Comparison of ENCODE assay signal across 15 cellular contexts in genomic region chr5:91339053-91339710, GRCh38. TPM values are rescaled to one million over a fixed set of nuclear protein-coding genes. Genes with fewer than 3 reads are reported as not detected.
A peak's percentile ranks its signal among the peaks of the same experiment; 100 is the strongest.
DNase-seq lines count a peak whose midpoint lies in the region; ATAC-seq, FAIRE-seq and TF ChIP-seq lines count a peak whose summit lies in the region.
"Had no signal": no experiment of that assay in that cellular context is flagged by ENCODE, and none has a peak within 500 bp of the region (broad histone marks: within the 10 kb centered on the region; RNA-seq: fewer than 3 reads in every experiment).

No MANE protein-coding gene starts in this region.

- H3K27ac Mint-ChIP-seq in astrocyte (ENCODE audit: unreplicated experiment) (no peak overlapping the region), chondrocyte (ENCODE audit: unreplicated experiment) (no peak overlapping the region)
- H3K27ac Mint-ChIP-seq: activated CD4-positive, alpha-beta memory T cell treated with anti-CD3 and anti-CD28 coated beads, Interleukin-2, amount 10 ng/mL, durations not matched to agents 7 days and 5 days; activated T-helper 2 cell treated with anti-CD3 and anti-CD28 coated beads, Interferon-gamma antibody, Interleukin-2, Interleukin-4, amounts not matched to agents 10 μg/mL and 5 μg/mL and 100 μg/mL, durations not matched to agents 14 hours and 24 hours and 36 hours had no signal

- no peak overlapping the region for H3K4me3 ChIP-seq in astrocyte (ENCODE audit: insufficient read depth, low read depth, low read length)

- H3K27ac ChIP-seq in astrocyte (ENCODE audit: low read depth, low read length): no peak overlapping the region
- H3K27ac ChIP-seq: RWPE1 had no signal

- H3K36me3 ChIP-seq in astrocyte (ENCODE audit: insufficient read depth, low read length): no peaks in the 10 kb centered on the region

- H3K4me3 Mint-ChIP-seq in astrocyte (ENCODE audit: unreplicated experiment): no peak overlapping the region
- no peak overlapping the region for H3K4me3 Mint-ChIP-seq in chondrocyte (ENCODE audit: unreplicated experiment)
- H3K4me3 Mint-ChIP-seq: activated CD4-positive, alpha-beta memory T cell treated with anti-CD3 and anti-CD28 coated beads, Interleukin-2, amount 10 ng/mL, durations not matched to agents 7 days and 5 days had no signal

- no peak overlapping the region for H3K9ac ChIP-seq in astrocyte (ENCODE audit: low read length)

- no peaks in the 10 kb centered on the region for H4K20me1 ChIP-seq in astrocyte (ENCODE audit: insufficient read depth, low read length)

- H3K4me1 ChIP-seq in astrocyte (ENCODE audit: insufficient read depth, low read length): no peaks in the 10 kb centered on the region

- peak overlapping the region; percentile 12 for H3K4me2 ChIP-seq in astrocyte (ENCODE audit: low read length)

- no peaks in the 10 kb centered on the region for H3K36me3 Mint-ChIP-seq in astrocyte (ENCODE audit: low read depth, unreplicated experiment)
- no peaks in the 10 kb centered on the region for H3K36me3 Mint-ChIP-seq in chondrocyte (ENCODE audit: low read depth)

- no peaks in the 10 kb centered on the region for H3K27me3 ChIP-seq in astrocyte (ENCODE audit: insufficient read depth, low read length)

- H3K9me3 Mint-ChIP-seq in astrocyte (ENCODE audit: unreplicated experiment) (peaks cover 2% of the 10 kb centered on the region), chondrocyte (ENCODE audit: low read depth) (no peaks in the 10 kb centered on the region)
- H3K9me3 Mint-ChIP-seq: activated T-helper 2 cell treated with anti-CD3 and anti-CD28 coated beads, Interferon-gamma antibody, Interleukin-2, Interleukin-4, amounts not matched to agents 10 μg/mL and 5 μg/mL and 100 μg/mL, durations not matched to agents 14 hours and 24 hours and 36 hours had no signal

- H3K27me3 Mint-ChIP-seq in astrocyte (ENCODE audit: low read depth, unreplicated experiment) (no peaks in the 10 kb centered on the region), chondrocyte (ENCODE audit: low read depth) (peaks cover 6% of the 10 kb centered on the region)
- H3K27me3 Mint-ChIP-seq: activated CD4-positive, alpha-beta memory T cell treated with anti-CD3 and anti-CD28 coated beads, Interleukin-2, amount 10 ng/mL, durations not matched to agents 7 days and 5 days had no signal

- DNase-seq in A172 (ENCODE audit: low spot score): peak; percentile 60
- DNase-seq in GM04503 (ENCODE audit: low read depth): peak; percentile 45
- peak; percentile 66 for DNase-seq in astrocyte (ENCODE audit: low read depth)
- peak; percentile 5 to 65 for DNase-seq in hippocampal formation (lab: John Stamatoyannopoulos, UW)
- DNase-seq in chondrocyte (ENCODE audit: low spot score): no peak
- DNase-seq: activated CD4-positive, alpha-beta memory T cell treated with anti-CD3 and anti-CD28 coated beads, Interleukin-2, amount 10 ng/mL, durations not matched to agents 7 days and 5 days; mesendoderm; NCI-H2029; NCI-H526 treated with DMSO at 0.1 percent for 48 hours; T-helper 9 cell had no signal

- no peaks in the 10 kb centered on the region for H3K79me2 ChIP-seq in astrocyte (ENCODE audit: insufficient read depth, low read length)

- H3K9me3 ChIP-seq in astrocyte (ENCODE audit: insufficient read depth, low read depth, low read length): no peaks in the 10 kb centered on the region

- FAIRE-seq in astrocyte (lab: Jason Lieb, UNC): no peak

- H3K4me1 Mint-ChIP-seq in astrocyte (ENCODE audit: low read depth, unreplicated experiment) (no peaks in the 10 kb centered on the region), chondrocyte (ENCODE audit: low read depth) (no peaks in the 10 kb centered on the region)
- H3K4me1 Mint-ChIP-seq: activated CD4-positive, alpha-beta memory T cell treated with anti-CD3 and anti-CD28 coated beads, Interleukin-2, amount 10 ng/mL, durations not matched to agents 7 days and 5 days had no signal

- TF ChIP-seq CTCF in astrocyte (IDR thresholded peaks at IDR 0.05; ENCODE audit: insufficient read depth, low read depth, low read length): no peak
- TF ChIP-seq CTCF in chondrocyte (IDR thresholded peaks at IDR 0.05): no peak

- ATAC-seq in HG02588 (IDR thresholded peaks at IDR 0.05; ENCODE audit: unreplicated experiment) (no peak), GM21723 (IDR thresholded peaks at IDR 0.05; ENCODE audit: unreplicated experiment) (no peak), HG03097 (IDR thresholded peaks at IDR 0.05; ENCODE audit: low FRiP score, unreplicated experiment) (no peak)

- no peak overlapping the region for H2AFZ ChIP-seq in astrocyte (ENCODE audit: low read depth, low read length)

RNA-seq across cellular contexts. Expression of gene ARRDC3, which starts 43.9 kb away (rescaled TPM):
- 17.6 and 19.0 TPM in 2 replicates for total RNA-seq in A172 (2014; rRNA removed; shearing (Covaris generic))
- total RNA-seq in astrocyte: 73.1 and 94.7 TPM in 2 replicates
- total RNA-seq in chondrocyte: 23.4 to 29.1 TPM (median 27.6 TPM) in 3 replicates
